In genomic region chr17:12046786-12047185, GRCh38 we compare ENCODE assay signal across 1 cellular context.
TF ChIP-seq lines count a peak whose summit lies in the region.

No MANE protein-coding gene starts in this region.

TF ChIP-seq in H1, 55 proteins besides CTCF, POLR2A, EP300 and RAD21:
- no peak for TF ChIP-seq JUND (IDR thresholded peaks at IDR 0.05; ENCODE audit: low read length)
- TF ChIP-seq CHD2 (IDR thresholded peaks at IDR 0.05; ENCODE audit: low read length): no peak
- no peak for TF ChIP-seq SIX5 (IDR thresholded peaks at IDR 0.05; ENCODE audit: low read depth, low read length)
- TF ChIP-seq FOSL1 (IDR thresholded peaks at IDR 0.05; ENCODE audit: insufficient read depth, low read depth, low read length): no peak
- no peak for TF ChIP-seq YY1 (IDR thresholded peaks at IDR 0.05; ENCODE audit: low read depth, low read length)
- no peak for TF ChIP-seq CBX5 (IDR thresholded peaks at IDR 0.05; ENCODE audit: low read depth, low read length)
- TF ChIP-seq SUZ12 (IDR thresholded peaks at IDR 0.05; ENCODE audit: low read length): no peak
- no peak for TF ChIP-seq TCF12 (IDR thresholded peaks at IDR 0.05; ENCODE audit: low read depth, low read length)
